In genomic region chr5:172010278-172010677, GRCh38 we compare ENCODE assay signal across 9 cellular contexts. TPM values are rescaled to one million over a fixed set of nuclear protein-coding genes. Genes with fewer than 3 reads are reported as not detected.
DNase-seq lines count a peak whose midpoint lies in the region; ATAC-seq and TF ChIP-seq lines count a peak whose summit lies in the region.
"Had no signal": no experiment of that assay in that cellular context is flagged by ENCODE, and none has a peak within 500 bp of the region (broad histone marks: within the 10 kb centered on the region; RNA-seq: fewer than 3 reads in every experiment).

No MANE protein-coding gene starts in this region.

- peaks cover 13% of the 10 kb centered on the region for H3K36me3 ChIP-seq in Panc1 (ENCODE audit: control insufficient read depth, insufficient read depth, low read length)
- H3K36me3 ChIP-seq: prostate gland had no signal

- peaks cover 31% of the 10 kb centered on the region for H3K4me1 ChIP-seq in Panc1 (ENCODE audit: control insufficient read depth, insufficient read depth, low read length)
- H3K4me1 ChIP-seq: prostate gland had no signal

- POLR2A ChIA-PET in Panc1 (lab: Charles Lee), result no interaction called here
- POLR2A ChIA-PET in naive thymus-derived CD8-positive, alpha-beta T cell (lab: Charles Lee), result no interaction called here

- intact Hi-C loops in Panc1 (cut with micrococcal nuclease; ENCODE audit: unreplicated experiment), result no loop called here

- in situ Hi-C loops in Panc1 (cut with HindIII; ENCODE audit: low pct_unique_long_range_greater_than_20kb, low sequenced_read_pairs), result no loop called here

- H3K27me3 ChIP-seq in Panc1 (ENCODE audit: control insufficient read depth, insufficient read depth, low read length), result no peaks in the 10 kb centered on the region

- H3K4me3 Mint-ChIP-seq in naive thymus-derived CD8-positive, alpha-beta T cell, result peak overlapping the region in 1 of 10 donors; percentile 14
- no peak overlapping the region for H3K4me3 Mint-ChIP-seq in effector memory CD8-positive, alpha-beta T cell

- peaks cover 15 to 23% (median 20%) of the 10 kb centered on the region in 4 donors for H3K4me1 Mint-ChIP-seq in naive thymus-derived CD8-positive, alpha-beta T cell
- peaks cover 15 to 17% of the 10 kb centered on the region in 2 donors for H3K4me1 Mint-ChIP-seq in effector memory CD8-positive, alpha-beta T cell (ENCODE audit: low read depth in 2 of 2)

- no TSS peak for BruUV-seq in Panc1 (replicated peaks; lab: Mats Ljungman, UMichigan)

- ATAC-seq in Panc1, result no peak
- ATAC-seq in naive thymus-derived CD8-positive, alpha-beta T cell, result no peak
- no peak for ATAC-seq in effector memory CD8-positive, alpha-beta T cell (replicated peaks)
- no peak for ATAC-seq in HG02938 (IDR thresholded peaks at IDR 0.05; ENCODE audit: unreplicated experiment)

- H3K9me3 Mint-ChIP-seq in naive thymus-derived CD8-positive, alpha-beta T cell, result no peaks in the 10 kb centered on the region
- no peaks in the 10 kb centered on the region for H3K9me3 Mint-ChIP-seq in effector memory CD8-positive, alpha-beta T cell

- no peaks in the 10 kb centered on the region for H3K36me3 Mint-ChIP-seq in naive thymus-derived CD8-positive, alpha-beta T cell
- H3K36me3 Mint-ChIP-seq in effector memory CD8-positive, alpha-beta T cell (ENCODE audit: insufficient read depth), result peaks cover 10% of the 10 kb centered on the region

- H3K27ac Mint-ChIP-seq in naive thymus-derived CD8-positive, alpha-beta T cell, result peak overlapping the region in 1 of 10 donors; percentile 56
- H3K27ac Mint-ChIP-seq in effector memory CD8-positive, alpha-beta T cell, result no peak overlapping the region

- TF ChIP-seq CTCF in GM10266 (IDR thresholded peaks at IDR 0.05; ENCODE audit: control insufficient read depth, insufficient read depth, low read depth, missing control alignments) (peak; percentile 32), Panc1 (IDR thresholded peaks at IDR 0.05) (no peak; the same call in 1 of the 2 replicates), fibroblast of mammary gland (conservative IDR thresholded peaks at IDR 0.05; ENCODE audit: control insufficient read depth, insufficient read depth, low read depth, low read length) (no peak)

- peak; percentile 81 for DNase-seq in DMS 273 (lab: John Stamatoyannopoulos, UW; ENCODE audit: unreplicated experiment)
- DNase-seq in GM10266 (ENCODE audit: extremely low spot score), result no peak
- DNase-seq in Panc1 (ENCODE audit: low read depth, low spot score), result no peak
- peak; percentile 26 for DNase-seq in fibroblast of mammary gland (ENCODE audit: low read depth)
- DNase-seq in naive thymus-derived CD8-positive, alpha-beta T cell, result no peak
- no peak for DNase-seq in effector memory CD8-positive, alpha-beta T cell
- DNase-seq in GM19240 (ENCODE audit: insufficient read length, low spot score), result no peak

- CTCF ChIA-PET in Panc1 (lab: Charles Lee), result interaction anchor here (0.6 to 1.1 kb wide), 2 partner anchors 49 to 189 kb away, joined by 5 to 7 read pairs; no protein-coding TSS in a partner anchor

- no peaks in the 10 kb centered on the region for H3K27me3 Mint-ChIP-seq in naive thymus-derived CD8-positive, alpha-beta T cell
- no peaks in the 10 kb centered on the region for H3K27me3 Mint-ChIP-seq in effector memory CD8-positive, alpha-beta T cell

- no peak overlapping the region for H3K4me3 ChIP-seq in Panc1 (ENCODE audit: low read depth in 2 of 2, low read length in 2 of 2)
- no peak overlapping the region for H3K4me3 ChIP-seq in fibroblast of mammary gland (ENCODE audit: control insufficient read depth, low read depth, low read length)
- H3K4me3 ChIP-seq: prostate gland had no signal

- H3K27ac ChIP-seq in Panc1 (ENCODE audit: low read length), result peak overlapping the region; percentile 60; the same call in 1 of the 2 replicates
- H3K27ac ChIP-seq: prostate gland had no signal

- H3K9me3 ChIP-seq in Panc1 (ENCODE audit: control insufficient read depth, insufficient read depth, low read depth, low read length), result no peaks in the 10 kb centered on the region
- H3K9me3 ChIP-seq: prostate gland had no signal

RNA-seq across cellular contexts. Expression of gene FBXW11, which starts 3.8 kb away (rescaled TPM):
- 111 TPM for total RNA-seq in Panc1 (2021; ENCODE audit: unreplicated experiment)
- 49.1 TPM for polyA plus RNA-seq in Panc1 (2012; ENCODE audit: insufficient read length)
- 10 to 100 TPM; 36.9 to 39.5 TPM for total RNA-seq in naive thymus-derived CD8-positive, alpha-beta T cell
- 10 to 100 TPM; 13.5 to 18.3 (median 16.2) TPM for polyA plus RNA-seq in naive thymus-derived CD8-positive, alpha-beta T cell

Comparison
In these comparisons a context has a peak if more than half of its experiments do, and no peak if none do; other contexts are left out.
1. DNase-seq: peak in DMS 273 (single experiment) and fibroblast of mammary gland (single experiment); none in GM10266 (single experiment), Panc1 (single experiment), naive thymus-derived CD8-positive, alpha-beta T cell (0 of 10), effector memory CD8-positive, alpha-beta T cell (0 of 3) and GM19240 (single experiment).